ENCODE assay signal across 14 cellular contexts in genomic region chr5:12522116-12522515, GRCh38.
DNase-seq lines count a peak whose midpoint lies in the region; ATAC-seq, FAIRE-seq and TF ChIP-seq lines count a peak whose summit lies in the region.
"Had no signal": no experiment of that assay in that cellular context is flagged by ENCODE, and none has a peak within 500 bp of the region (broad histone marks: within the 10 kb centered on the region; RNA-seq: fewer than 3 reads in every experiment).

No MANE protein-coding gene starts in this region.

- H3K27me3 Mint-ChIP-seq in GM23338 (ENCODE audit: insufficient read depth, low read depth, poor library complexity) (no peaks in the 10 kb centered on the region), astrocyte (ENCODE audit: low read depth, unreplicated experiment) (no peaks in the 10 kb centered on the region)
- no peaks in the 10 kb centered on the region for H3K27me3 Mint-ChIP-seq in naive thymus-derived CD8-positive, alpha-beta T cell
- H3K27me3 Mint-ChIP-seq: T-cell had no signal

- H3K9me3 Mint-ChIP-seq in GM23338 = peaks cover 27% of the 10 kb centered on the region
- H3K9me3 Mint-ChIP-seq in astrocyte (ENCODE audit: unreplicated experiment) = peaks cover 7% of the 10 kb centered on the region
- peaks cover 5 to 32% (median 12%) of the 10 kb centered on the region in 9 donors for H3K9me3 Mint-ChIP-seq in naive thymus-derived CD8-positive, alpha-beta T cell

- H3K27ac Mint-ChIP-seq in GM23338 (no peak overlapping the region), astrocyte (ENCODE audit: unreplicated experiment) (no peak overlapping the region)
- H3K27ac Mint-ChIP-seq in naive thymus-derived CD8-positive, alpha-beta T cell = no peak overlapping the region
- H3K27ac Mint-ChIP-seq: T-cell had no signal

- H3K27ac ChIP-seq in GM23338 (ENCODE audit: low read depth) (no peak overlapping the region), astrocyte (ENCODE audit: low read depth, low read length) (no peak overlapping the region)

- H3K36me3 ChIP-seq in GM23338 (ENCODE audit: insufficient read depth) (peaks cover 4% of the 10 kb centered on the region), astrocyte (ENCODE audit: insufficient read depth, low read length) (no peaks in the 10 kb centered on the region)

- peaks cover 38% of the 10 kb centered on the region for H3K36me3 Mint-ChIP-seq in GM23338 (ENCODE audit: low read depth)
- peaks cover 2% of the 10 kb centered on the region for H3K36me3 Mint-ChIP-seq in astrocyte (ENCODE audit: low read depth, unreplicated experiment)
- H3K36me3 Mint-ChIP-seq in naive thymus-derived CD8-positive, alpha-beta T cell = no peaks in the 10 kb centered on the region
- H3K36me3 Mint-ChIP-seq: T-cell had no signal

- H2AFZ ChIP-seq in GM23338 (peak overlapping the region; percentile 43; the same call in 1 of the 2 replicates), astrocyte (ENCODE audit: low read depth, low read length) (no peak overlapping the region)

- H3K9me2 ChIP-seq in GM23338 (ENCODE audit: insufficient read depth) = peaks cover 10% of the 10 kb centered on the region

- ATAC-seq in GM23338 = no peak
- peak; percentile 70 for ATAC-seq in omental fat pad (ENCODE audit: low FRiP score)
- ATAC-seq in naive thymus-derived CD8-positive, alpha-beta T cell = no peak
- ATAC-seq: T-cell had no signal

- no peaks in the 10 kb centered on the region for H3K79me2 ChIP-seq in GM23338 (replicated peaks; ENCODE audit: insufficient read depth)
- no peaks in the 10 kb centered on the region for H3K79me2 ChIP-seq in astrocyte (ENCODE audit: insufficient read depth, low read length)

- no peak for DNase-seq in GM23338 (ENCODE audit: low spot score)
- DNase-seq in M059J (ENCODE audit: low read depth) = peak; percentile 43
- peak; percentile 14 for DNase-seq in astrocyte (ENCODE audit: low read depth)
- no peak for DNase-seq in omental fat pad (ENCODE audit: low spot score)
- no peak for DNase-seq in NCI-H2107 (lab: John Stamatoyannopoulos, UW)
- DNase-seq in GM13977 (ENCODE audit: low spot score) = no peak
- no peak for DNase-seq in naive thymus-derived CD8-positive, alpha-beta T cell
- DNase-seq: COR-L47, GOT3, IMR-90, Kasumi-1, NCI-H187 treated with DMSO at 0.1 percent for 48 hours, NCI-H526 treated with DMSO at 0.1 percent for 48 hours, T-cell had no signal

- POLR2A ChIA-PET in naive thymus-derived CD8-positive, alpha-beta T cell (lab: Charles Lee) = no interaction called here

- no peak overlapping the region for H3K4me3 ChIP-seq in GM23338
- H3K4me3 ChIP-seq in astrocyte (ENCODE audit: insufficient read depth, low read depth, low read length) = no peak overlapping the region

- no peak for FAIRE-seq in astrocyte (lab: Jason Lieb, UNC)

- H3K4me2 ChIP-seq in GM23338 (no peak overlapping the region), astrocyte (ENCODE audit: low read length) (no peak overlapping the region)

- H3K27me3 ChIP-seq in GM23338 (ENCODE audit: insufficient read depth) (no peaks in the 10 kb centered on the region), astrocyte (ENCODE audit: insufficient read depth, low read length) (no peaks in the 10 kb centered on the region)

- no peaks in the 10 kb centered on the region for H3F3A ChIP-seq in GM23338 (replicated peaks; ENCODE audit: low read depth)

- H4K20me1 ChIP-seq in GM23338 (replicated peaks; ENCODE audit: insufficient read depth) = no peaks in the 10 kb centered on the region
- no peaks in the 10 kb centered on the region for H4K20me1 ChIP-seq in astrocyte (ENCODE audit: insufficient read depth, low read length)

- TF ChIP-seq CTCF in GM23338 (conservative IDR thresholded peaks at IDR 0.05; ENCODE audit: low read depth in 2 of 2) (no peak), astrocyte (IDR thresholded peaks at IDR 0.05; ENCODE audit: insufficient read depth, low read depth, low read length) (no peak), omental fat pad (IDR thresholded peaks at IDR 0.05) (no peak), GM13977 (IDR thresholded peaks at IDR 0.05; ENCODE audit: extremely low read depth, insufficient read depth, missing control alignments) (no peak)

- H3K4me1 ChIP-seq in GM23338 (ENCODE audit: insufficient read depth) = no peaks in the 10 kb centered on the region
- no peaks in the 10 kb centered on the region for H3K4me1 ChIP-seq in astrocyte (ENCODE audit: insufficient read depth, low read length)

- H3K9me3 ChIP-seq in astrocyte (ENCODE audit: insufficient read depth, low read depth, low read length) = no peaks in the 10 kb centered on the region

- H3K4me3 Mint-ChIP-seq in GM23338 (no peak overlapping the region), astrocyte (ENCODE audit: unreplicated experiment) (no peak overlapping the region)
- H3K4me3 Mint-ChIP-seq in naive thymus-derived CD8-positive, alpha-beta T cell = no peak overlapping the region
- H3K4me3 Mint-ChIP-seq: T-cell had no signal

- no peaks in the 10 kb centered on the region for H3K4me1 Mint-ChIP-seq in GM23338
- H3K4me1 Mint-ChIP-seq in astrocyte (ENCODE audit: low read depth, unreplicated experiment) = peaks cover 6% of the 10 kb centered on the region
- H3K4me1 Mint-ChIP-seq in naive thymus-derived CD8-positive, alpha-beta T cell = no peaks in the 10 kb centered on the region
- H3K4me1 Mint-ChIP-seq: T-cell had no signal

- in situ Hi-C loops in GM13977 (cut with MboI; ENCODE audit: low pct_unique_long_range_greater_than_20kb, low sequenced_read_pairs, unreplicated experiment) = no loop called here

- no peak overlapping the region for H3K9ac ChIP-seq in astrocyte (ENCODE audit: low read length)

TF ChIP-seq in GM23338, 12 proteins besides CTCF, POLR2A, EP300 and RAD21 (continues in another document):
- no peak for TF ChIP-seq ETS1 (IDR thresholded peaks at IDR 0.05)
- no peak for TF ChIP-seq REST (IDR thresholded peaks at IDR 0.05; ENCODE audit: unreplicated experiment)
- TF ChIP-seq JUNB (IDR thresholded peaks at IDR 0.05; ENCODE audit: unreplicated experiment) = no peak
- TF ChIP-seq STAT1 (IDR thresholded peaks at IDR 0.05; ENCODE audit: unreplicated experiment) = no peak
- no peak for TF ChIP-seq CREB1 (CRISPR knock-in tag; IDR thresholded peaks at IDR 0.05; ENCODE audit: low read depth)
- TF ChIP-seq POLR2AphosphoS5 (IDR thresholded peaks at IDR 0.05; ENCODE audit: low read depth) = no peak

Comparison
In these comparisons a context has a peak if more than half of its experiments do, and no peak if none do; other contexts are left out.
1. DNase-seq: peak in M059J (single experiment) and astrocyte (single experiment); none in GM23338 (single experiment), omental fat pad (single experiment), NCI-H2107 (single experiment), GM13977 (single experiment) and naive thymus-derived CD8-positive, alpha-beta T cell (0 of 10).